22 cellular contexts compared by ENCODE assay signal in genomic region chr12:131613186-131613585, GRCh38.
"Had no signal": no experiment of that assay in that cellular context is flagged by ENCODE, and none has a peak within 500 bp of the region (broad histone marks: within the 10 kb centered on the region; RNA-seq: fewer than 3 reads in every experiment).

No MANE protein-coding gene starts in this region.

- ATAC-seq: esophagus mucosa; heart right ventricle; left lobe of liver; naive thymus-derived CD4-positive, alpha-beta T cell; pancreas; right cardiac atrium; stimulated activated effector memory CD8-positive, alpha-beta T cell treated with anti-CD3 and anti-CD28 coated beads, Interleukin-12 subunit alpha, Interleukin-12 subunit beta, amount 100 ng/mL, for 72 hours; stimulated activated naive CD8-positive, alpha-beta T cell treated with anti-CD3 and anti-CD28 coated beads, Interleukin-15, Interleukin-2, amounts not matched to agents 100 U/mL and 50 U/mL, for 24 hours; upper lobe of right lung had no signal

- H3K27ac ChIP-seq: colonic mucosa, heart right ventricle, pancreas, testis, tibial nerve, upper lobe of right lung, vagina had no signal

- FAIRE-seq: endometrium, frontal cortex, islet of Langerhans, pancreas, small intestine had no signal

- H3K4me1 ChIP-seq: colonic mucosa, pancreas, testis, upper lobe of right lung had no signal

- H3K27me3 ChIP-seq: colonic mucosa, pancreas, testis, tibial nerve, upper lobe of right lung, vagina had no signal

- H3K4me3 ChIP-seq: colonic mucosa, heart right ventricle, pancreas, testis, tibial nerve, upper lobe of right lung, vagina had no signal

- H3K36me3 ChIP-seq: colonic mucosa, heart right ventricle, pancreas, tibial nerve, upper lobe of right lung, vagina had no signal

- DNase-seq: colonic mucosa; effector CD8-positive, alpha-beta T cell; heart right ventricle; kidney glomerular epithelial cell; mammary epithelial cell; naive thymus-derived CD4-positive, alpha-beta T cell; pancreas; right cardiac atrium; small intestine; stimulated activated CD4-positive, alpha-beta T cell treated with anti-CD3 and anti-CD28 coated beads, Interleukin-2, amount 100 ng/mL, for 48 hours; stimulated activated CD8-positive, alpha-beta memory T cell treated with anti-CD3 and anti-CD28 coated beads, Interleukin-4, amount 100 ng/mL, for 48 hours; stimulated activated naive CD8-positive, alpha-beta T cell treated with anti-CD3 and anti-CD28 coated beads, Interleukin-15, Interleukin-2, amounts not matched to agents 100 U/mL and 50 U/mL, for 24 hours; testis; upper lobe of right lung had no signal

- H3K9me3 ChIP-seq: colonic mucosa, heart right ventricle, pancreas, testis, tibial nerve, upper lobe of right lung, vagina had no signal
